Comparison of ENCODE assay signal across 23 cellular contexts in genomic region chr18:77754475-77755044, GRCh38.
"Had no signal": no experiment of that assay in that cellular context is flagged by ENCODE, and none has a peak within 500 bp of the region (broad histone marks: within the 10 kb centered on the region; RNA-seq: fewer than 3 reads in every experiment).

No MANE protein-coding gene starts in this region.

- H2AFZ ChIP-seq: neural progenitor cell had no signal

- ATAC-seq: activated CD8-positive, alpha-beta memory T cell treated with anti-CD3 and anti-CD28 coated beads, Interleukin-2, amount 10 ng/mL, durations not matched to agents 7 days and 5 days; activated CD8-positive, alpha-beta T cell treated with anti-CD3 and anti-CD28 coated beads for 36 hours; heart left ventricle; left lung; naive thymus-derived CD8-positive, alpha-beta T cell had no signal

- DNase-seq: activated CD4-positive, alpha-beta T cell treated with anti-CD3 and anti-CD28 coated beads, Interleukin-2, amount 10 ng/mL, durations not matched to agents 7 days and 5 days; activated CD4-positive, CD25-positive, alpha-beta regulatory T cell treated with anti-CD3 and anti-CD28 coated beads, Interleukin-2, amount 50 U/mL, for 72 hours; activated CD8-positive, alpha-beta memory T cell treated with anti-CD3 and anti-CD28 coated beads, Interleukin-2, amount 10 ng/mL, durations not matched to agents 7 days and 5 days; activated CD8-positive, alpha-beta T cell treated with anti-CD3 and anti-CD28 coated beads for 36 hours; activated effector memory CD4-positive, alpha-beta T cell treated with anti-CD3 and anti-CD28 coated beads, Interleukin-2, amount 50 U/mL, for 16 hours; activated naive CD4-positive, alpha-beta T cell treated with anti-CD3 and anti-CD28 coated beads, Interleukin-2, amount 10 ng/mL, durations not matched to agents 7 days and 5 days; activated T-cell treated with anti-CD3 and anti-CD28 coated beads for 4 hours; amygdala; cerebellar nuclear complex; heart left ventricle; kidney glomerular epithelial cell; left lung; naive thymus-derived CD8-positive, alpha-beta T cell; posterior cingulate gyrus; right lobe of liver; stimulated activated CD4-positive, alpha-beta T cell treated with anti-CD3 and anti-CD28 coated beads, Interleukin-1b, Interleukin-23, amount 100 ng/mL, for 48 hours; stomach; transverse colon had no signal

- H3K27me3 ChIP-seq: neural progenitor cell, right lobe of liver, transverse colon had no signal

- H3K9ac ChIP-seq: neural progenitor cell had no signal

- H3K4me2 ChIP-seq: neural progenitor cell had no signal

- H3K9me3 ChIP-seq: heart left ventricle, left lung, right lobe of liver, stomach, transverse colon had no signal

- H3K4me1 ChIP-seq: heart left ventricle, left lung, right lobe of liver, stomach, transverse colon had no signal

- H3K4me3 ChIP-seq: coronary artery, heart left ventricle, left lung, lung, neural progenitor cell, right lobe of liver, skin epidermis, stomach, transverse colon had no signal

- H3K36me3 ChIP-seq: heart left ventricle, left lung, neural progenitor cell, right lobe of liver, stomach, transverse colon had no signal

- H3K27ac ChIP-seq: coronary artery, heart left ventricle, left lung, neural progenitor cell, right lobe of liver, skin epidermis, stomach, transverse colon, VCaP had no signal
